ENCODE assay signal across 13 cellular contexts in genomic region chr6:124040655-124041054, GRCh38.
DNase-seq lines count a peak whose midpoint lies in the region; ATAC-seq and TF ChIP-seq lines count a peak whose summit lies in the region.
"Had no signal": no experiment of that assay in that cellular context is flagged by ENCODE, and none has a peak within 500 bp of the region (broad histone marks: within the 10 kb centered on the region; RNA-seq: fewer than 3 reads in every experiment).

No MANE protein-coding gene starts in this region.

- TF ChIP-seq CTCF in RWPE1 (conservative IDR thresholded peaks at IDR 0.05; ENCODE audit: low read depth) = no peak
- no peak for TF ChIP-seq CTCF in CD4-positive, alpha-beta T cell (IDR thresholded peaks at IDR 0.05)

- ATAC-seq in GM18907 (IDR thresholded peaks at IDR 0.05; ENCODE audit: unreplicated experiment) (peak; percentile 98), GM21786 (IDR thresholded peaks at IDR 0.05; ENCODE audit: unreplicated experiment) (peak; percentile 89), HG03280 (IDR thresholded peaks at IDR 0.05; ENCODE audit: unreplicated experiment) (peak; percentile 69)
- no peak for ATAC-seq in CD4-positive, alpha-beta T cell (ENCODE audit: poor library complexity)

- no peaks in the 10 kb centered on the region for H3K4me1 Mint-ChIP-seq in CD4-positive, alpha-beta T cell (ENCODE audit: low read depth)

- H3K9me3 ChIP-seq in CD4-positive, alpha-beta T cell (ENCODE audit: control insufficient read depth, low read length) = no peaks in the 10 kb centered on the region
- H3K9me3 ChIP-seq: esophagus muscularis mucosa had no signal

- H3K27ac Mint-ChIP-seq in CD4-positive, alpha-beta T cell = no peak overlapping the region
- H3K27ac Mint-ChIP-seq: brain, nephron progenitor cell had no signal

- H3K4me3 Mint-ChIP-seq in CD4-positive, alpha-beta T cell = no peak overlapping the region
- H3K4me3 Mint-ChIP-seq: brain, nephron progenitor cell had no signal

- POLR2A ChIA-PET in RWPE1 (lab: Yijun Ruan, JAX; ENCODE audit: low non-redundant PET) = no interaction called here
- POLR2A ChIA-PET in CD4-positive, alpha-beta T cell (lab: Charles Lee) = no interaction called here

- H3K27me3 Mint-ChIP-seq in CD4-positive, alpha-beta T cell = no peaks in the 10 kb centered on the region
- H3K27me3 Mint-ChIP-seq: brain had no signal

- intact Hi-C loops in CD4-positive, alpha-beta T cell (cut with DNase I, micrococcal nuclease) = no loop called here

- H3K27me3 ChIP-seq in CD4-positive, alpha-beta T cell (ENCODE audit: control insufficient read depth, insufficient read depth, low read length) = no peaks in the 10 kb centered on the region
- H3K27me3 ChIP-seq: esophagus muscularis mucosa had no signal

- H3K36me3 Mint-ChIP-seq in CD4-positive, alpha-beta T cell (ENCODE audit: low read depth) = no peaks in the 10 kb centered on the region
- H3K36me3 Mint-ChIP-seq: brain had no signal

- H3K9me3 Mint-ChIP-seq in CD4-positive, alpha-beta T cell = no peaks in the 10 kb centered on the region
- H3K9me3 Mint-ChIP-seq: brain, nephron progenitor cell had no signal

- CTCF ChIA-PET in RWPE1 (lab: Yijun Ruan, JAX) = no interaction called here
- CTCF ChIA-PET in CD4-positive, alpha-beta T cell (lab: Charles Lee) = no interaction called here

- DNase-seq in RWPE1 (ENCODE audit: low spot score) (peak; percentile 1), inferior parietal cortex (ENCODE audit: extremely low spot score) (no peak), T1000 (lab: John Stamatoyannopoulos, UW) (no peak)
- no peak for DNase-seq in CD4-positive, alpha-beta T cell
- DNase-seq: islet precursor cell, NCI-H2171 treated with DMSO at 0.1 percent for 48 hours, nephron progenitor cell, SW 1271 had no signal

- H3K27ac ChIP-seq in RWPE1 = no peak overlapping the region
- no peak overlapping the region for H3K27ac ChIP-seq in CD4-positive, alpha-beta T cell (ENCODE audit: low read depth, low read length)
- H3K27ac ChIP-seq: esophagus muscularis mucosa had no signal
